ENCODE assay signal across 11 cellular contexts in genomic region chr11:102981324-102981910, GRCh38. TPM values are rescaled to one million over a fixed set of nuclear protein-coding genes. Genes with fewer than 3 reads are reported as not detected.
DNase-seq lines count a peak whose midpoint lies in the region; ATAC-seq and TF ChIP-seq lines count a peak whose summit lies in the region.
"Had no signal": no experiment of that assay in that cellular context is flagged by ENCODE, and none has a peak within 500 bp of the region (broad histone marks: within the 10 kb centered on the region; RNA-seq: fewer than 3 reads in every experiment).

No MANE protein-coding gene starts in this region.

- H3K4me3 Mint-ChIP-seq in activated T-helper 2 cell treated with anti-CD3 and anti-CD28 coated beads, Interferon-gamma antibody, Interleukin-2, Interleukin-4, amounts not matched to agents 10 μg/mL and 5 μg/mL and 100 μg/mL, durations not matched to agents 14 hours and 24 hours and 36 hours (ENCODE audit: low read depth) = no peak overlapping the region
- H3K4me3 Mint-ChIP-seq: neural crest cell had no signal

- no peak for DNase-seq in activated T-helper 2 cell treated with anti-CD3 and anti-CD28 coated beads, Interferon-gamma antibody, Interleukin-2, Interleukin-4, amounts not matched to agents 10 μg/mL and 5 μg/mL and 100 μg/mL, durations not matched to agents 14 hours and 24 hours and 36 hours (ENCODE audit: low spot score)
- DNase-seq in transverse colon = no peak
- DNase-seq in stimulated activated CD4-positive, alpha-beta T cell treated with anti-CD3 and anti-CD28 coated beads, Interleukin-15, amount 100 ng/mL, for 24 hours = no peak
- DNase-seq: C1 segment of cervical spinal cord, NCI-H1048 had no signal

- intact Hi-C loops in activated T-helper 2 cell treated with anti-CD3 and anti-CD28 coated beads, Interferon-gamma antibody, Interleukin-2, Interleukin-4, amounts not matched to agents 10 μg/mL and 5 μg/mL and 100 μg/mL, durations not matched to agents 14 hours and 24 hours and 36 hours (cut with micrococcal nuclease) = no loop called here
- intact Hi-C loops in transverse colon (cut with DNase I; ENCODE audit: low total_unique reads) = no loop called here

- TF ChIP-seq EP300 in transverse colon (IDR thresholded peaks at IDR 0.05; ENCODE audit: low read depth) = no peak

- in situ Hi-C loops in transverse colon (cut with MboI; ENCODE audit: low pct_ligation_motif_present in 1 of 4, low pct_unique_long_range_greater_than_20kb in 1 of 4, low sequenced_read_pairs in 3 of 4) = no loop called here

- H3K9me3 ChIP-seq in transverse colon = no peaks in the 10 kb centered on the region

- H3K36me3 ChIP-seq in transverse colon = no peaks in the 10 kb centered on the region

- peaks cover 4% of the 10 kb centered on the region for H3K4me1 Mint-ChIP-seq in activated T-helper 2 cell treated with anti-CD3 and anti-CD28 coated beads, Interferon-gamma antibody, Interleukin-2, Interleukin-4, amounts not matched to agents 10 μg/mL and 5 μg/mL and 100 μg/mL, durations not matched to agents 14 hours and 24 hours and 36 hours (ENCODE audit: low read depth)

- no peak for TF ChIP-seq POLR2A in GM18505 (IDR thresholded peaks at IDR 0.05; ENCODE audit: borderline replicate concordance, extremely low read depth, insufficient read depth, insufficient read length)
- no peak for TF ChIP-seq POLR2A in transverse colon (IDR thresholded peaks at IDR 0.05)

- no peak for TF ChIP-seq CTCF in transverse colon (IDR thresholded peaks at IDR 0.05)

- no peaks in the 10 kb centered on the region for H3K36me3 Mint-ChIP-seq in activated T-helper 2 cell treated with anti-CD3 and anti-CD28 coated beads, Interferon-gamma antibody, Interleukin-2, Interleukin-4, amounts not matched to agents 10 μg/mL and 5 μg/mL and 100 μg/mL, durations not matched to agents 14 hours and 24 hours and 36 hours (ENCODE audit: low read depth)

- ATAC-seq in GM18505 (IDR thresholded peaks at IDR 0.05; ENCODE audit: unreplicated experiment) (peak; percentile 73), GM21381 (IDR thresholded peaks at IDR 0.05; ENCODE audit: unreplicated experiment) (peak; percentile 69), HG03097 (IDR thresholded peaks at IDR 0.05; ENCODE audit: low FRiP score, unreplicated experiment) (peak; percentile 81), HG02798 (IDR thresholded peaks at IDR 0.05; ENCODE audit: poor library complexity, unreplicated experiment) (no peak), HG02763 (IDR thresholded peaks at IDR 0.05; ENCODE audit: unreplicated experiment) (no peak)

- H3K4me1 ChIP-seq in transverse colon = no peaks in the 10 kb centered on the region

- H3K4me3 ChIP-seq in transverse colon = no peak overlapping the region

- peak overlapping the region; percentile 20 for H3K27ac Mint-ChIP-seq in activated T-helper 2 cell treated with anti-CD3 and anti-CD28 coated beads, Interferon-gamma antibody, Interleukin-2, Interleukin-4, amounts not matched to agents 10 μg/mL and 5 μg/mL and 100 μg/mL, durations not matched to agents 14 hours and 24 hours and 36 hours

- no peaks in the 10 kb centered on the region for H3K27me3 Mint-ChIP-seq in activated T-helper 2 cell treated with anti-CD3 and anti-CD28 coated beads, Interferon-gamma antibody, Interleukin-2, Interleukin-4, amounts not matched to agents 10 μg/mL and 5 μg/mL and 100 μg/mL, durations not matched to agents 14 hours and 24 hours and 36 hours (ENCODE audit: low read depth)

- H3K9me3 Mint-ChIP-seq in activated T-helper 2 cell treated with anti-CD3 and anti-CD28 coated beads, Interferon-gamma antibody, Interleukin-2, Interleukin-4, amounts not matched to agents 10 μg/mL and 5 μg/mL and 100 μg/mL, durations not matched to agents 14 hours and 24 hours and 36 hours = no peaks in the 10 kb centered on the region

- no peak overlapping the region for H3K27ac ChIP-seq in transverse colon

- no peaks in the 10 kb centered on the region for H3K27me3 ChIP-seq in transverse colon

RNA-seq across cellular contexts. Expression of gene MMP13, which starts 25.9 kb away (rescaled TPM):
- total RNA-seq in activated T-helper 2 cell treated with anti-CD3 and anti-CD28 coated beads, Interferon-gamma antibody, Interleukin-2, Interleukin-4, amounts not matched to agents 10 μg/mL and 5 μg/mL and 100 μg/mL, durations not matched to agents 14 hours and 24 hours and 36 hours = not detected in 2 replicates
- total RNA-seq in transverse colon = not detected
- total RNA-seq: neural crest cell had no signal

Comparison
In these comparisons a context has a peak if more than half of its experiments do, and no peak if none do; other contexts are left out.
1. ATAC-seq: peak in GM18505 (single experiment), GM21381 (single experiment) and HG03097 (single experiment); none in HG02798 (single experiment) and HG02763 (single experiment).